10 cellular contexts compared by ENCODE assay signal in genomic region chr11:114073506-114074381, GRCh38. TPM values are rescaled to one million over a fixed set of nuclear protein-coding genes. Genes with fewer than 3 reads are reported as not detected.
DNase-seq lines count a peak whose midpoint lies in the region; ATAC-seq and TF ChIP-seq lines count a peak whose summit lies in the region.
"Had no signal": no experiment of that assay in that cellular context is flagged by ENCODE, and none has a peak within 500 bp of the region (broad histone marks: within the 10 kb centered on the region; RNA-seq: fewer than 3 reads in every experiment).

No MANE protein-coding gene starts in this region.

- WGBS in trophoblast cell (ENCODE audit: extremely low coverage, insufficient coverage, insufficient read length): no CpG with 5 or more reads among the region's 16 CpGs

- no peak overlapping the region for H2BK5ac ChIP-seq in trophoblast cell (ENCODE audit: low read depth, low read length, poor library complexity)

- no peaks in the 10 kb centered on the region for H3K27me3 ChIP-seq in left ventricle myocardium inferior (ENCODE audit: low read depth)
- no peaks in the 10 kb centered on the region for H3K27me3 ChIP-seq in vagina
- no peaks in the 10 kb centered on the region for H3K27me3 ChIP-seq in trophoblast cell (ENCODE audit: insufficient read depth, low read length)

- H3K36me3 ChIP-seq in left ventricle myocardium inferior: peaks cover 69% of the 10 kb centered on the region
- H3K36me3 ChIP-seq in mucosa of descending colon (ENCODE audit: low read depth): no peaks in the 10 kb centered on the region
- peaks cover 0 to 78% of the 10 kb centered on the region in 2 donors for H3K36me3 ChIP-seq in vagina
- H3K36me3 ChIP-seq in trophoblast cell (ENCODE audit: control insufficient read depth in 1 of 2, insufficient read depth in 2 of 2, low read length in 2 of 2): no peaks in the 10 kb centered on the region
- H3K36me3 ChIP-seq: BLaER1 treated with 17β-estradiol and CSF1 and Interleukin-3, amounts not matched to agents 10 nM and 100 nM had no signal

- no peak overlapping the region for H3K23ac ChIP-seq in trophoblast cell (ENCODE audit: low read length)

- TF ChIP-seq CTCF in left ventricle myocardium inferior (IDR thresholded peaks at IDR 0.05; ENCODE audit: borderline replicate concordance) (no peak), mucosa of descending colon (IDR thresholded peaks at IDR 0.05) (no peak), vagina (IDR thresholded peaks at IDR 0.05) (no peak)

- H4K91ac ChIP-seq in trophoblast cell (ENCODE audit: low read depth, low read length): no peak overlapping the region

- H4K12ac ChIP-seq in trophoblast cell (ENCODE audit: low read depth, low read length): no peak overlapping the region

- no peak overlapping the region for H2AK5ac ChIP-seq in trophoblast cell (ENCODE audit: low read length)

- peaks cover 98% of the 10 kb centered on the region for H3K4me1 ChIP-seq in left ventricle myocardium inferior
- H3K4me1 ChIP-seq in mucosa of descending colon (ENCODE audit: low read depth): peaks cover 22% of the 10 kb centered on the region
- H3K4me1 ChIP-seq in vagina: peaks cover 96% of the 10 kb centered on the region
- peaks cover 5 to 10% of the 10 kb centered on the region in 2 experiments for H3K4me1 ChIP-seq in trophoblast cell (ENCODE audit: control insufficient read depth in 1 of 2, insufficient read depth in 2 of 2, low read length in 2 of 2)
- H3K4me1 ChIP-seq: BLaER1 treated with 17β-estradiol and CSF1 and Interleukin-3, amounts not matched to agents 10 nM and 100 nM had no signal

- ATAC-seq in left ventricle myocardium superior (no peak), mucosa of descending colon (peak; percentile 29), GM18519 (IDR thresholded peaks at IDR 0.05; ENCODE audit: low FRiP score, unreplicated experiment) (no peak), GM21515 (IDR thresholded peaks at IDR 0.05; ENCODE audit: unreplicated experiment) (no peak)

- no peak overlapping the region for H3K9ac ChIP-seq in trophoblast cell (ENCODE audit: low read length)
- H3K9ac ChIP-seq: BLaER1 treated with 17β-estradiol and CSF1 and Interleukin-3, amounts not matched to agents 10 nM and 100 nM had no signal

- no peak for TF ChIP-seq POLR2A in vagina (IDR thresholded peaks at IDR 0.05)

- intact Hi-C loops in left ventricle myocardium inferior (cut with micrococcal nuclease) (loop anchor here (10.0 kb wide), 1 partner anchor 101 kb away; no protein-coding TSS in a partner anchor), left ventricle myocardium superior (cut with micrococcal nuclease) (no loop called here), mucosa of descending colon (cut with DNase I, micrococcal nuclease) (no loop called here), vagina (cut with DNase I) (no loop called here)

- no peaks in the 10 kb centered on the region for H3K79me2 ChIP-seq in trophoblast cell (ENCODE audit: control insufficient read depth, insufficient read depth, low read length, poor library complexity)

- H3K9me3 ChIP-seq in left ventricle myocardium inferior (replicated peaks): no peaks in the 10 kb centered on the region
- no peaks in the 10 kb centered on the region for H3K9me3 ChIP-seq in mucosa of descending colon
- H3K9me3 ChIP-seq in vagina: no peaks in the 10 kb centered on the region
- H3K9me3 ChIP-seq in trophoblast cell (ENCODE audit: insufficient read depth, low read depth, low read length): no peaks in the 10 kb centered on the region
- H3K9me3 ChIP-seq: BLaER1 treated with 17β-estradiol and CSF1 and Interleukin-3, amounts not matched to agents 10 nM and 100 nM had no signal

- no peak for DNase-seq in left ventricle myocardium inferior
- DNase-seq in left ventricle myocardium superior: no peak
- peak; percentile 61 for DNase-seq in activated gamma-delta T cell treated with Interleukin-2 at 50 U/mL for 16 hours
- no peak for DNase-seq in mucosa of descending colon
- DNase-seq in vagina (ENCODE audit: extremely low spot score in 2 of 2): no peak
- no peak for DNase-seq in trophoblast cell
- DNase-seq: activated CD4-positive, alpha-beta T cell treated with anti-CD3 and anti-CD28 coated beads, Interleukin-2, amount 50 U/mL, for 1 hour had no signal

- no peak overlapping the region for H2BK12ac ChIP-seq in trophoblast cell (ENCODE audit: low read length)

- H3K18ac ChIP-seq in trophoblast cell (ENCODE audit: low read length): no peak overlapping the region

- H4K8ac ChIP-seq in trophoblast cell (ENCODE audit: low read depth, low read length): no peak overlapping the region

- no peak overlapping the region for H2AFZ ChIP-seq in trophoblast cell (ENCODE audit: insufficient read depth, low read length, poor library complexity)

- no peaks in the 10 kb centered on the region for H3K79me1 ChIP-seq in trophoblast cell (ENCODE audit: low read length)

- H3K4me3 ChIP-seq in left ventricle myocardium inferior: peak overlapping the region; percentile 49
- H3K4me3 ChIP-seq in mucosa of descending colon: no peak overlapping the region
- H3K4me3 ChIP-seq in vagina: peak overlapping the region in 1 of 2 donors; percentile 0
- no peak overlapping the region for H3K4me3 ChIP-seq in trophoblast cell (ENCODE audit: low read depth, low read length)
- H3K4me3 ChIP-seq: BLaER1 treated with 17β-estradiol and CSF1 and Interleukin-3, amounts not matched to agents 10 nM and 100 nM had no signal

- H3K14ac ChIP-seq in trophoblast cell (ENCODE audit: low read length): no peak overlapping the region

- H3K4ac ChIP-seq in trophoblast cell (ENCODE audit: low read depth, low read length): no peak overlapping the region

- peak overlapping the region; percentile 90 for H3K27ac ChIP-seq in left ventricle myocardium inferior (replicated peaks)
- H3K27ac ChIP-seq in vagina: peak overlapping the region; percentile 3
- no peak overlapping the region for H3K27ac ChIP-seq in trophoblast cell (ENCODE audit: low read depth, low read length)
- H3K27ac ChIP-seq: BLaER1 treated with 17β-estradiol and CSF1 and Interleukin-3, amounts not matched to agents 10 nM and 100 nM had no signal

- no peak overlapping the region for H2BK120ac ChIP-seq in trophoblast cell (ENCODE audit: insufficient read depth, low read length, poor library complexity)

- no peak overlapping the region for H3K4me2 ChIP-seq in trophoblast cell (ENCODE audit: low read length)
- H3K4me2 ChIP-seq: BLaER1 treated with 17β-estradiol and CSF1 and Interleukin-3, amounts not matched to agents 10 nM and 100 nM had no signal

RNA-seq across cellular contexts. Expression of gene ZBTB16, which starts 14.2 kb away (rescaled TPM):
- total RNA-seq in left ventricle myocardium inferior (64.5 TPM), left ventricle myocardium superior (67.3 TPM), mucosa of descending colon (10 to 100 TPM in 2 of 3 donors, 1 to 10 TPM in 1; 4.9 to 82.1 (median 48.8) TPM), vagina (243 TPM)
- 0.06 and 0.07 TPM in 2 replicates for polyA plus RNA-seq in trophoblast cell (2013)
